ENCODE assay signal across 17 cellular contexts in the genomic region with DNA sequence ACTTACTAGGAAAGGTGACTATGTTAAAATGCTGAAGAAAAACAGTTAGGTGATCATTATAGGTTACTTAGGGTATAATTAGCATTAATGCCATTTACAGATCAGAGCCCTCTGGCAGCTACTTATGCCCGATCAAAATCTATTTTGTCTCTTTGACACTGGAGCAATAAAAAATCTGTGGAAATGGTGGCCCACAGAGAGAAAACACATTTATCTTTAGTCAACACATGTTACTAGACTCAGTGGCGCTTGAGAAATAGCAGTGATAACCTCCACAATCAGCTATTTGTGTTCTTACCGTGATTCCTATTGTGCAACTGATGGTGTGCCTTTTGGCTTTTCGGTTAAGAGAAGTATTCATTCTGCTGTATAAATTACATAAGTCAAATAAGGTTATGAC.
DNase-seq lines count a peak whose midpoint lies in the region; ATAC-seq and TF ChIP-seq lines count a peak whose summit lies in the region.
"Had no signal": no experiment of that assay in that cellular context is flagged by ENCODE, and none has a peak within 500 bp of the region (broad histone marks: within the 10 kb centered on the region; RNA-seq: fewer than 3 reads in every experiment).

No MANE protein-coding gene starts in this region.

- no peaks in the 10 kb centered on the region for H4K20me1 ChIP-seq in SK-N-SH (ENCODE audit: insufficient read depth)
- H4K20me1 ChIP-seq: BLaER1 had no signal

- no peak overlapping the region for H3K27ac Mint-ChIP-seq in activated CD4-positive, alpha-beta memory T cell treated with anti-CD3 and anti-CD28 coated beads, Interleukin-2, amount 10 ng/mL, durations not matched to agents 7 days and 5 days
- H3K27ac Mint-ChIP-seq: CD8-positive, alpha-beta memory T cell; HFFc6 had no signal

- no peaks in the 10 kb centered on the region for H3K36me3 ChIP-seq in SK-N-SH (replicated peaks in 1 of 2; ENCODE audit: control insufficient read depth in 1 of 2, insufficient read depth in 2 of 2, low read length in 1 of 2)
- H3K36me3 ChIP-seq in trophoblast cell (ENCODE audit: control insufficient read depth in 1 of 2, insufficient read depth in 2 of 2, low read length in 2 of 2) = no peaks in the 10 kb centered on the region
- H3K36me3 ChIP-seq: BLaER1, HAP-1 had no signal

- no peak for TF ChIP-seq EP300 in SK-N-SH (IDR thresholded peaks at IDR 0.05; ENCODE audit: borderline replicate concordance in 1 of 2, low read depth in 1 of 2, low read length in 1 of 2)

- no peak overlapping the region for H3K18ac ChIP-seq in trophoblast cell (ENCODE audit: low read length)

- in situ Hi-C loops in SK-MEL-5 (cut with HindIII; ENCODE audit: low pct_unique_long_range_greater_than_20kb, low sequenced_read_pairs) = no loop called here

- CTCF ChIA-PET in SK-N-SH (lab: Yijun Ruan, JAX) = interaction anchor here (0.7 kb wide), 1 partner anchor 704 kb away, joined by 3 read pairs; no protein-coding TSS in a partner anchor
- CTCF ChIA-PET in activated CD4-positive, alpha-beta memory T cell treated with anti-CD3 and anti-CD28 coated beads, Interleukin-2, amount 10 ng/mL, durations not matched to agents 7 days and 5 days (lab: Charles Lee) = no interaction called here

- H3K4me3 ChIP-seq in SK-N-SH (ENCODE audit: low read depth in 2 of 2, low read length in 1 of 2) (no peak overlapping the region), trophoblast cell (ENCODE audit: low read depth, low read length) (no peak overlapping the region)
- H3K4me3 ChIP-seq: BLaER1, HAP-1 had no signal

- peak overlapping the region; percentile 49 for H3K23ac ChIP-seq in trophoblast cell (ENCODE audit: low read length)

- H3K27me3 ChIP-seq in SK-N-SH (ENCODE audit: insufficient read depth) (no peaks in the 10 kb centered on the region), trophoblast cell (ENCODE audit: insufficient read depth, low read length) (no peaks in the 10 kb centered on the region)
- H3K27me3 ChIP-seq: BLaER1 had no signal

- 71% methylated on average over 4 of the region's 4 CpGs for WGBS in SK-N-SH (ENCODE audit: low lambda C conversion rate)
- no CpG with 5 or more reads among the region's 4 CpGs for whole genome bisulfite sequencing in trophoblast cell (ENCODE audit: extremely low coverage, insufficient coverage, insufficient read length)

- no peak overlapping the region for H2BK120ac ChIP-seq in trophoblast cell (ENCODE audit: insufficient read depth, low read length, poor library complexity)

- no peak for TF ChIP-seq RAD21 in SK-N-SH (IDR thresholded peaks at IDR 0.05; ENCODE audit: low read length)

- H3K79me2 ChIP-seq in SK-N-SH (ENCODE audit: insufficient read depth) = no peaks in the 10 kb centered on the region
- H3K79me2 ChIP-seq in trophoblast cell (ENCODE audit: control insufficient read depth, insufficient read depth, low read length, poor library complexity) = no peaks in the 10 kb centered on the region

- DNase-seq in SK-N-SH = no peak
- peak; percentile 30 to 45 for DNase-seq in NCI-H1930 (lab: John Stamatoyannopoulos, UW)
- DNase-seq in SK-MEL-5 (ENCODE audit: low read depth, low spot score) = peak; percentile 39
- no peak for DNase-seq in trophoblast cell
- DNase-seq in activated naive CD4-positive, alpha-beta T cell (lab: John Stamatoyannopoulos, UW) = no peak
- no peak for DNase-seq in activated CD4-positive, alpha-beta memory T cell treated with anti-CD3 and anti-CD28 coated beads, Interleukin-2, amount 10 ng/mL, durations not matched to agents 7 days and 5 days
- DNase-seq: 8988T; AML-193; Caco-2; CD8-positive, alpha-beta memory T cell; DMS53; GF-D8; HFFc6 had no signal

- no peaks in the 10 kb centered on the region for H3K9me2 ChIP-seq in SK-N-SH

- no peaks in the 10 kb centered on the region for H3K79me1 ChIP-seq in trophoblast cell (ENCODE audit: low read length)

- H3K9ac ChIP-seq in SK-N-SH = no peak overlapping the region
- H3K9ac ChIP-seq in trophoblast cell (ENCODE audit: low read length) = no peak overlapping the region
- H3K9ac ChIP-seq: BLaER1 had no signal

- H3K4ac ChIP-seq in trophoblast cell (ENCODE audit: low read depth, low read length) = no peak overlapping the region

- H3K27ac ChIP-seq in SK-N-SH (ENCODE audit: low read depth in 2 of 2, low read length in 1 of 2) (no peak overlapping the region), trophoblast cell (ENCODE audit: low read depth, low read length) (no peak overlapping the region)
- H3K27ac ChIP-seq: BLaER1 had no signal

- H3K9me3 ChIP-seq in SK-N-SH (no peaks in the 10 kb centered on the region), trophoblast cell (ENCODE audit: insufficient read depth, low read depth, low read length) (no peaks in the 10 kb centered on the region)
- H3K9me3 ChIP-seq: BLaER1, Caco-2, HAP-1 had no signal

- no peak overlapping the region for H3K4me2 ChIP-seq in SK-N-SH
- H3K4me2 ChIP-seq in trophoblast cell (ENCODE audit: low read length) = no peak overlapping the region
- H3K4me2 ChIP-seq: BLaER1 had no signal

- no peak overlapping the region for H3K14ac ChIP-seq in trophoblast cell (ENCODE audit: low read length)

- ATAC-seq in SK-N-SH treated with all-trans-retinoic acid at 6 μM for 48 hours (no peak), HG03045 (IDR thresholded peaks at IDR 0.05; ENCODE audit: unreplicated experiment) (no peak)

- no peaks in the 10 kb centered on the region for H3K4me1 Mint-ChIP-seq in activated CD4-positive, alpha-beta memory T cell treated with anti-CD3 and anti-CD28 coated beads, Interleukin-2, amount 10 ng/mL, durations not matched to agents 7 days and 5 days
- H3K4me1 Mint-ChIP-seq: CD8-positive, alpha-beta memory T cell had no signal

- H3K36me3 Mint-ChIP-seq in activated CD4-positive, alpha-beta memory T cell treated with anti-CD3 and anti-CD28 coated beads, Interleukin-2, amount 10 ng/mL, durations not matched to agents 7 days and 5 days (ENCODE audit: low read depth) = no peaks in the 10 kb centered on the region
- H3K36me3 Mint-ChIP-seq: CD8-positive, alpha-beta memory T cell had no signal

- H3F3A ChIP-seq in SK-N-SH (replicated peaks; ENCODE audit: insufficient read depth) = no peaks in the 10 kb centered on the region

- H3K4me1 ChIP-seq in SK-N-SH (ENCODE audit: control insufficient read depth in 1 of 2, insufficient read depth in 2 of 2, low read depth in 1 of 2, low read length in 1 of 2) (no peaks in the 10 kb centered on the region), trophoblast cell (ENCODE audit: control insufficient read depth in 1 of 2, insufficient read depth in 2 of 2, low read length in 2 of 2) (no peaks in the 10 kb centered on the region)
- H3K4me1 ChIP-seq: BLaER1, Caco-2, HAP-1 had no signal

- H2AFZ ChIP-seq in SK-N-SH (ENCODE audit: low read depth) (peak overlapping the region; percentile 51; the same call in 1 of the 2 replicates), trophoblast cell (ENCODE audit: insufficient read depth, low read length, poor library complexity) (no peak overlapping the region)

- no peak overlapping the region for H4K12ac ChIP-seq in trophoblast cell (ENCODE audit: low read depth, low read length)

- no peak overlapping the region for H2BK5ac ChIP-seq in trophoblast cell (ENCODE audit: low read depth, low read length, poor library complexity)

- H3K9me3 Mint-ChIP-seq in activated CD4-positive, alpha-beta memory T cell treated with anti-CD3 and anti-CD28 coated beads, Interleukin-2, amount 10 ng/mL, durations not matched to agents 7 days and 5 days = peaks cover 2% of the 10 kb centered on the region
- H3K9me3 Mint-ChIP-seq: HFFc6 had no signal

- H3K27me3 Mint-ChIP-seq in activated CD4-positive, alpha-beta memory T cell treated with anti-CD3 and anti-CD28 coated beads, Interleukin-2, amount 10 ng/mL, durations not matched to agents 7 days and 5 days = no peaks in the 10 kb centered on the region
- H3K27me3 Mint-ChIP-seq: CD8-positive, alpha-beta memory T cell had no signal

- TF ChIP-seq CTCF in SK-N-SH (IDR thresholded peaks at IDR 0.05) = no peak

- no peak overlapping the region for H4K8ac ChIP-seq in trophoblast cell (ENCODE audit: low read depth, low read length)

- H3K4me3 Mint-ChIP-seq in activated CD4-positive, alpha-beta memory T cell treated with anti-CD3 and anti-CD28 coated beads, Interleukin-2, amount 10 ng/mL, durations not matched to agents 7 days and 5 days = no peak overlapping the region
- H3K4me3 Mint-ChIP-seq: CD8-positive, alpha-beta memory T cell; HFFc6 had no signal

- H2AK5ac ChIP-seq in trophoblast cell (ENCODE audit: low read length) = no peak overlapping the region

- H4K91ac ChIP-seq in trophoblast cell (ENCODE audit: low read depth, low read length) = no peak overlapping the region

- POLR2A ChIA-PET in SK-N-SH (lab: Yijun Ruan, JAX) = no interaction called here
- POLR2A ChIA-PET in activated CD4-positive, alpha-beta memory T cell treated with anti-CD3 and anti-CD28 coated beads, Interleukin-2, amount 10 ng/mL, durations not matched to agents 7 days and 5 days (lab: Charles Lee) = no interaction called here

- H2BK12ac ChIP-seq in trophoblast cell (ENCODE audit: low read length) = no peak overlapping the region

TF ChIP-seq in SK-N-SH, 30 proteins besides CTCF, POLR2A, EP300 and RAD21 (continues in another document):
- no peak for TF ChIP-seq NRF1 (IDR thresholded peaks at IDR 0.05; ENCODE audit: low read depth, low read length)
- TF ChIP-seq NFIC (IDR thresholded peaks at IDR 0.05; ENCODE audit: borderline replicate concordance) = no peak
- TF ChIP-seq FOXM1 (IDR thresholded peaks at IDR 0.05; ENCODE audit: low read depth) = no peak
- TF ChIP-seq, protein P1, sequence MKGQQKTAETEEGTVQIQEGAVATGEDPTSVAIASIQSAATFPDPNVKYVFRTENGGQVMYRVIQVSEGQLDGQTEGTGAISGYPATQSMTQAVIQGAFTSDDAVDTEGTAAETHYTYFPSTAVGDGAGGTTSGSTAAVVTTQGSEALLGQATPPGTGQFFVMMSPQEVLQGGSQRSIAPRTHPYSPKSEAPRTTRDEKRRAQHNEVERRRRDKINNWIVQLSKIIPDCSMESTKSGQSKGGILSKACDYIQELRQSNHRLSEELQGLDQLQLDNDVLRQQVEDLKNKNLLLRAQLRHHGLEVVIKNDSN (IDR thresholded peaks at IDR 0.05; ENCODE audit: borderline replicate concordance, low read depth) = no peak
- TF ChIP-seq TCF12 (IDR thresholded peaks at IDR 0.05) = no peak
- TF ChIP-seq RCOR1 (IDR thresholded peaks at IDR 0.05; ENCODE audit: low read length) = no peak

TF ChIP-seq in SK-N-SH treated with all-trans-retinoic acid at 6 μM for 48 hours, 23 proteins besides CTCF, POLR2A, EP300 and RAD21:
- TF ChIP-seq TOX (CRISPR knock-in tag; IDR thresholded peaks at IDR 0.05; ENCODE audit: borderline replicate concordance) (no peak), BACH2 (CRISPR knock-in tag; IDR thresholded peaks at IDR 0.05; ENCODE audit: borderline replicate concordance) (no peak)

Comparison
In these comparisons a context has a peak if more than half of its experiments do, and no peak if none do; other contexts are left out.
1. DNase-seq: peak in NCI-H1930 (2 of 2) and SK-MEL-5 (single experiment); none in SK-N-SH (single experiment), trophoblast cell (0 of 2), activated naive CD4-positive, alpha-beta T cell (0 of 4) and activated CD4-positive, alpha-beta memory T cell treated with anti-CD3 and anti-CD28 coated beads, Interleukin-2, amount 10 ng/mL, durations not matched to agents 7 days and 5 days (single experiment).